Comparison of ENCODE assay signal across 21 cellular contexts in genomic region chr4:21032246-21032645, GRCh38.
"Had no signal": no experiment of that assay in that cellular context is flagged by ENCODE, and none has a peak within 500 bp of the region (broad histone marks: within the 10 kb centered on the region; RNA-seq: fewer than 3 reads in every experiment).

No MANE protein-coding gene starts in this region.

- H3K4me2 ChIP-seq: hepatocyte had no signal

- H3K4me3 ChIP-seq: colonic mucosa, esophagus muscularis mucosa, gastroesophageal sphincter, heart left ventricle, hepatocyte, left lung, pancreas, spleen, thoracic aorta, tibial nerve, upper lobe of left lung had no signal

- ATAC-seq: foreskin keratinocyte; gastroesophageal sphincter; heart left ventricle; left cardiac atrium; left lung; naive thymus-derived CD8-positive, alpha-beta T cell; pancreas; sciatic nerve; stimulated activated memory B cell treated with anti-CD40 and anti-IgM and Interleukin-4, amounts not matched to agents 10 μg/mL and 1 μg/mL and 100 μg/mL, for 72 hours had no signal

- DNase-seq: colonic mucosa; effector CD8-positive, alpha-beta T cell; endodermal cell; foreskin keratinocyte; heart left ventricle; left cardiac atrium; left lung; mesendoderm; naive thymus-derived CD8-positive, alpha-beta T cell; nephron progenitor cell; pancreas; spleen; stimulated activated CD4-positive, alpha-beta T cell treated with anti-CD3 and anti-CD28 coated beads, Interleukin-4, amount 100 ng/mL, for 4 hours; upper lobe of left lung had no signal

- H3K36me3 ChIP-seq: colonic mucosa, esophagus muscularis mucosa, gastroesophageal sphincter, heart left ventricle, left lung, pancreas, spleen, thoracic aorta, tibial nerve, upper lobe of left lung had no signal

- H3K79me2 ChIP-seq: hepatocyte had no signal

- H3K27ac ChIP-seq: colonic mucosa, esophagus muscularis mucosa, foreskin keratinocyte, gastroesophageal sphincter, heart left ventricle, hepatocyte, left lung, pancreas, spleen, thoracic aorta, tibial nerve, upper lobe of left lung had no signal

- H3K9me3 ChIP-seq: colonic mucosa, esophagus muscularis mucosa, gastroesophageal sphincter, heart left ventricle, left lung, pancreas, thoracic aorta, tibial nerve, upper lobe of left lung had no signal

- H2AFZ ChIP-seq: hepatocyte had no signal

- H3K27me3 ChIP-seq: colonic mucosa, esophagus muscularis mucosa, foreskin keratinocyte, gastroesophageal sphincter, hepatocyte, left lung, pancreas, spleen, tibial nerve, upper lobe of left lung had no signal

- H3K4me1 ChIP-seq: colonic mucosa, esophagus muscularis mucosa, foreskin keratinocyte, gastroesophageal sphincter, heart left ventricle, left lung, pancreas, spleen, tibial nerve, upper lobe of left lung had no signal
